ENCODE assay signal across 20 cellular contexts in genomic region chr13:102369303-102369702, GRCh38. TPM values are rescaled to one million over a fixed set of nuclear protein-coding genes. Genes with fewer than 3 reads are reported as not detected.
DNase-seq lines count a peak whose midpoint lies in the region; ATAC-seq, FAIRE-seq and TF ChIP-seq lines count a peak whose summit lies in the region.
"Had no signal": no experiment of that assay in that cellular context is flagged by ENCODE, and none has a peak within 500 bp of the region (broad histone marks: within the 10 kb centered on the region; RNA-seq: fewer than 3 reads in every experiment).

No MANE protein-coding gene starts in this region.

- no peak for TF ChIP-seq EP300 in GM12878 (IDR thresholded peaks at IDR 0.05; ENCODE audit: borderline replicate concordance in 1 of 2, control insufficient read depth in 1 of 2, low read depth in 2 of 2, low read length in 2 of 2)

- no peak for FAIRE-seq in GM12878 (lab: Jason Lieb, UNC)
- FAIRE-seq: pancreas, TTC549 had no signal

- H3K79me2 ChIP-seq in GM12878 (ENCODE audit: control insufficient read depth, insufficient read depth, low read length), result no peaks in the 10 kb centered on the region
- H3K79me2 ChIP-seq in GM23248 (ENCODE audit: insufficient read depth), result no peaks in the 10 kb centered on the region

- no peaks in the 10 kb centered on the region for H3K4me1 ChIP-seq in GM12878 (ENCODE audit: control insufficient read depth, insufficient read depth, low read length)
- H3K4me1 ChIP-seq in GM23248 (ENCODE audit: insufficient read depth), result no peaks in the 10 kb centered on the region
- H3K4me1 ChIP-seq: pancreas, sigmoid colon had no signal

- H4K20me1 ChIP-seq in GM12878 (ENCODE audit: control insufficient read depth, insufficient read depth) (no peaks in the 10 kb centered on the region), GM23248 (ENCODE audit: insufficient read depth) (no peaks in the 10 kb centered on the region)

- no peaks in the 10 kb centered on the region for H3K9me2 ChIP-seq in GM23248 (ENCODE audit: insufficient read depth)

- no peaks in the 10 kb centered on the region for H3F3A ChIP-seq in GM23248 (ENCODE audit: insufficient read depth)

- no peak for ATAC-seq in GM12878
- ATAC-seq: natural killer cell; pancreas; stimulated activated naive B cell treated with anti-CD40 and anti-IgM and Interleukin-4, amounts not matched to agents 10 μg/mL and 1 μg/mL and 100 μg/mL, for 72 hours had no signal

- CTCF ChIA-PET in GM12878 (lab: Yijun Ruan, JAX), result no interaction called here

- in situ Hi-C loops in G401 (cut with HindIII; ENCODE audit: low sequenced_read_pairs), result no loop called here
- in situ Hi-C loops in GM12878 (cut with MboI), result no loop called here
- in situ Hi-C loops in GM23248 (cut with MboI), result no loop called here

- H3K4me2 ChIP-seq in GM12878 (ENCODE audit: control insufficient read depth, insufficient read depth) (no peak overlapping the region), GM23248 (ENCODE audit: unreplicated experiment) (no peak overlapping the region)

- DNase-seq in G401 (ENCODE audit: low spot score) (peak; percentile 68), NCI-H146 (lab: John Stamatoyannopoulos, UW) (peak; percentile 33), GM12878 (ENCODE audit: low read depth, low spot score) (no peak), kidney tubule cell (ENCODE audit: low spot score) (peak; percentile 33), GM23248 (no peak), foreskin melanocyte (no peak)
- DNase-seq in activated naive CD4-positive, alpha-beta T cell treated with Interleukin-2 at 50 U/mL for 16 hours, result no peak
- DNase-seq: brain microvascular endothelial cell; cortex of kidney; GDM1; hypothalamus; KG1; natural killer cell; NCI-H1048; pancreas; sigmoid colon; stimulated activated naive B cell treated with anti-CD40 and anti-IgM and Interleukin-4, amounts not matched to agents 10 μg/mL and 1 μg/mL and 100 μg/mL, for 72 hours had no signal

- H3K27me3 ChIP-seq in GM12878 (replicated peaks in 1 of 2; ENCODE audit: control insufficient read depth in 2 of 2, insufficient read depth in 2 of 2, low read length in 1 of 2) (no peaks in the 10 kb centered on the region; a peak in 1 of 4 replicates), GM23248 (replicated peaks; ENCODE audit: insufficient read depth) (no peaks in the 10 kb centered on the region)
- H3K27me3 ChIP-seq: brain microvascular endothelial cell, pancreas, sigmoid colon had no signal

- H2AFZ ChIP-seq in GM12878 (ENCODE audit: control insufficient read depth, low read depth, low read length), result no peak overlapping the region
- no peak overlapping the region for H2AFZ ChIP-seq in GM23248

- H3K4me3 ChIP-seq in GM12878 (no peak overlapping the region), GM23248 (no peak overlapping the region)
- H3K4me3 ChIP-seq: pancreas, sigmoid colon had no signal

- POLR2A ChIA-PET in GM12878 (lab: Charles Lee), result no interaction called here

- TF ChIP-seq RAD21 in GM12878 (IDR thresholded peaks at IDR 0.05; ENCODE audit: insufficient read depth, low read depth, low read length), result no peak

- 22% methylated on average over 2 of the region's 2 CpGs for WGBS in GM12878 (ENCODE audit: insufficient coverage, insufficient replicate concordance, low lambda C conversion rate, missing lambda C conversion rate)
- 56 to 62% methylated on average over 2 of the region's 2 CpGs for WGBS in GM23248 (ENCODE audit: low coverage in 1 of 2, low lambda C conversion rate in 2 of 2, missing lambda C conversion rate in 2 of 2), 2 experiments

- no peak for TF ChIP-seq POLR2A in GM12878 (IDR thresholded peaks at IDR 0.05; ENCODE audit: low read depth, low read length)

- no peaks in the 10 kb centered on the region for H3K9me3 ChIP-seq in GM12878 (replicated peaks; ENCODE audit: control insufficient read depth, insufficient read depth, low read length)
- H3K9me3 ChIP-seq in GM23248 (ENCODE audit: low read depth), result no peaks in the 10 kb centered on the region
- H3K9me3 ChIP-seq: pancreas, sigmoid colon had no signal

- no peak for TF ChIP-seq CTCF in GM12878 (IDR thresholded peaks at IDR 0.05 in 2 of 3, conservative IDR thresholded peaks at IDR 0.05 in 1 of 3; ENCODE audit: control insufficient read depth in 2 of 3, extremely low read depth in 1 of 3, insufficient read depth in 1 of 3, low read depth in 3 of 3, low read length in 3 of 3)

- H3K27ac ChIP-seq in GM12878 (ENCODE audit: control insufficient read depth, insufficient read depth) (no peak overlapping the region), GM23248 (no peak overlapping the region)
- H3K27ac ChIP-seq: brain microvascular endothelial cell, pancreas, sigmoid colon had no signal

- no TSS peak for BruUV-seq in GM12878 (replicated peaks; lab: Mats Ljungman, UMichigan)

- RAD21 ChIA-PET in GM12878 (lab: Charles Lee; ENCODE audit: unreplicated experiment), result no interaction called here

- no peak overlapping the region for H3K9ac ChIP-seq in GM12878 (ENCODE audit: control insufficient read depth, insufficient read depth, low read length)
- no peak overlapping the region for H3K9ac ChIP-seq in GM23248

- intact Hi-C loops in GM12878 (cut with micrococcal nuclease; ENCODE audit: unreplicated experiment), result no loop called here

- SMC1A ChIA-PET in GM12878 (lab: Charles Lee; ENCODE audit: uncharacterized antibody, unreplicated experiment), result no interaction called here

- H3K36me3 ChIP-seq in GM12878 (ENCODE audit: control insufficient read depth in 2 of 2, insufficient read depth in 2 of 2, low read length in 1 of 2), result no peaks in the 10 kb centered on the region
- no peaks in the 10 kb centered on the region for H3K36me3 ChIP-seq in GM23248 (ENCODE audit: low read depth)
- H3K36me3 ChIP-seq: brain microvascular endothelial cell, pancreas, sigmoid colon had no signal

TF ChIP-seq in GM12878, 131 proteins besides CTCF, POLR2A, EP300 and RAD21:
- TF ChIP-seq BCL3 (IDR thresholded peaks at IDR 0.05; ENCODE audit: borderline replicate concordance, insufficient read depth, low read depth, low read length, poor library complexity, severe bottlenecking), result peak; percentile 74
- no peak for TF ChIP-seq FOS (IDR thresholded peaks at IDR 0.05; ENCODE audit: borderline replicate concordance, extremely low read depth, insufficient read length)
- no peak for TF ChIP-seq HCFC1 (IDR thresholded peaks at IDR 0.05; ENCODE audit: low read length)
- no peak for TF ChIP-seq STAT1 (conservative IDR thresholded peaks at IDR 0.05)
- TF ChIP-seq, protein P1, sequence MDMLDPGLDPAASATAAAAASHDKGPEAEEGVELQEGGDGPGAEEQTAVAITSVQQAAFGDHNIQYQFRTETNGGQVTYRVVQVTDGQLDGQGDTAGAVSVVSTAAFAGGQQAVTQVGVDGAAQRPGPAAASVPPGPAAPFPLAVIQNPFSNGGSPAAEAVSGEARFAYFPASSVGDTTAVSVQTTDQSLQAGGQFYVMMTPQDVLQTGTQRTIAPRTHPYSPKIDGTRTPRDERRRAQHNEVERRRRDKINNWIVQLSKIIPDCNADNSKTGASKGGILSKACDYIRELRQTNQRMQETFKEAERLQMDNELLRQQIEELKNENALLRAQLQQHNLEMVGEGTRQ (IDR thresholded peaks at IDR 0.05; ENCODE audit: borderline replicate concordance, low read depth, low read length), result no peak

RNA-seq across cellular contexts. Expression of gene FGF14, which starts 32.5 kb away (rescaled TPM):
- not detected in 2 replicates for total RNA-seq in G401 (2014; rRNA removed; shearing (Covaris generic))
- total RNA-seq in GM12878 (2013; cell fraction: nucleolus; rRNA removed), result 0.07 and 0.40 TPM in 2 replicates
- total RNA-seq in GM12878 (2014; rRNA removed) (under 0.01 and 0.05 TPM in 2 replicates), GM12878 (2014; rRNA removed; fragmentation: Illumina TruSeq; extraction: Trizol) (0.04 and 0.05 TPM in 2 replicates), GM12878 (2021) (0.11 and 0.44 TPM in 2 replicates)
- polyA plus RNA-seq in GM12878 (2011; ENCODE audit: low read depth), result not detected
- polyA plus RNA-seq in GM12878 (2011; rRNA removed) (0.22 and 0.39 TPM in 2 replicates), GM12878 (2014; fragmentation: Illumina TruSeq; extraction: Trizol) (0.03 and 0.05 TPM in 2 replicates), GM12878 (2014; fragmentation: Nextera tagmentation; extraction: Ambion mirVana) (under 1 TPM; 0.03 to 0.05 TPM), GM12878 (2014; rRNA removed) (0.04 TPM in 2 replicates), GM12878 (2016; fragmentation: Nextera tagmentation; extraction: Ambion mirVana) (under 1 TPM; 0.01 to 0.21 TPM), GM23248 (2016; fragmentation: Nextera tagmentation; extraction: Ambion mirVana) (1.3 and 1.9 TPM in 2 replicates)
- 0.10 and 0.18 TPM in 2 replicates for polyA plus RNA-seq in GM12878 (2011; cell fraction: cytosol; rRNA removed)
- polyA plus RNA-seq in GM12878 (2011; cell fraction: nucleus; rRNA removed), result 0.09 and 0.36 TPM in 2 replicates
- polyA plus RNA-seq in GM12878 (2012), result not detected in 2 replicates
- polyA minus RNA-seq in GM12878 (2011; rRNA and poly(A)+ RNA removed), result 0.37 and 1.6 TPM in 2 replicates
- polyA minus RNA-seq in GM12878 (2011; cell fraction: cytosol; rRNA and poly(A)+ RNA removed), result 0.73 TPM in 1 of 2 replicates, not detected in the other
- 0.12 and 1.1 TPM in 2 replicates for polyA minus RNA-seq in GM12878 (2011; cell fraction: nucleus; rRNA and poly(A)+ RNA removed)
- total RNA-seq in GM23248 (2014; rRNA removed; shearing (Covaris generic)), result under 0.01 TPM in 1 of 2 replicates, not detected in the other
- total RNA-seq: B cell, kidney epithelial cell, natural killer cell had no signal

Comparison
In these comparisons a context has a peak if more than half of its experiments do, and no peak if none do; other contexts are left out.
1. DNase-seq: peak in G401 (single experiment), NCI-H146 (single experiment) and kidney tubule cell (single experiment); none in GM12878 (single experiment), GM23248 (single experiment), activated naive CD4-positive, alpha-beta T cell treated with Interleukin-2 at 50 U/mL for 16 hours (single experiment) and foreskin melanocyte (single experiment).